Comparison of ENCODE assay signal across 8 cellular contexts in the genomic region with DNA sequence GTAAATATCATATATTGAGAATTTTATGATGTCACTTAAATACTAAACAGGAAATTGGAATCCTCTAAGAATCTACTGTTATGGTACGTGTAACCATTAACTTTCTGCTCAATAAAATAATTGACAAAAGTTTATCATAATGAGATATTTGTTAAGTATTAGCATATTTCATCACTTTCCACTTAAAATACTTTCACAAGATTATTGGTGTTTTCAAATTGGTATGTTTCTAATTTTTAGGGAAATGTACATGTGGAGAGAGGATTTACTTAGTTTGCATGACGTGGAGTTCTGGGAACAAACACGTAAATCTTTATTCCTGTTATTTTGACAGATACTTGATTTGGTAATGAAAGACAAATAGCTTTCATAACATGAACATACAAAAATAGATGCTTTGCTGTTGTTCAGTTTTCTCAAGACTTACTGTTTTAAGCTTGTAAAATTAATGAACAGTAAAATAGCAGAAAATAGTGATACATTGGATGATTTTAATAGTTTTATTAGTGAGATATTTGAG. TPM values are rescaled to one million over a fixed set of nuclear protein-coding genes. Genes with fewer than 3 reads are reported as not detected.
DNase-seq lines count a peak whose midpoint lies in the region; TF ChIP-seq lines count a peak whose summit lies in the region.

No MANE protein-coding gene starts in this region.

- no peaks in the 10 kb centered on the region for H3K9me3 ChIP-seq in adipocyte (ENCODE audit: control insufficient read depth, low read length)

- H3K9ac ChIP-seq in adipocyte (ENCODE audit: low read length) = peak overlapping the region; percentile 95

- H3K4me3 ChIP-seq in adipocyte (ENCODE audit: low read length) (peak overlapping the region; percentile 88), kidney epithelial cell (ENCODE audit: low read depth, low read length) (peak overlapping the region; percentile 96)

- no peak for DNase-seq in activated naive CD4-positive, alpha-beta T cell treated with anti-CD3 and anti-CD28 coated beads, Interleukin-2, amount 10 ng/mL, durations not matched to agents 7 days and 5 days
- no peak for DNase-seq in activated naive CD4-positive, alpha-beta T cell (lab: John Stamatoyannopoulos, UW)
- peak; percentile 19 for DNase-seq in adipocyte (ENCODE audit: low read depth)
- DNase-seq in kidney epithelial cell (ENCODE audit: low read depth) = no peak
- DNase-seq in type B pancreatic cell (ENCODE audit: extremely low spot score, unreplicated experiment) = no peak
- DNase-seq in nucleus accumbens (lab: John Stamatoyannopoulos, UW) = no peak
- DNase-seq in NCI-H226 = no peak
- no peak for DNase-seq in SK-N-DZ (ENCODE audit: low spot score)

- H3K27ac Mint-ChIP-seq in activated naive CD4-positive, alpha-beta T cell treated with anti-CD3 and anti-CD28 coated beads, Interleukin-2, amount 10 ng/mL, durations not matched to agents 7 days and 5 days = peak overlapping the region; percentile 98
- peak overlapping the region; percentile 93 for H3K27ac Mint-ChIP-seq in type B pancreatic cell

- H3K27me3 ChIP-seq in adipocyte (replicated peaks; ENCODE audit: control insufficient read depth, insufficient read depth, low read length) (no peaks in the 10 kb centered on the region), kidney epithelial cell (ENCODE audit: control insufficient read depth, insufficient read depth, low read length) (no peaks in the 10 kb centered on the region)

- CTCF ChIA-PET in activated naive CD4-positive, alpha-beta T cell treated with anti-CD3 and anti-CD28 coated beads, Interleukin-2, amount 10 ng/mL, durations not matched to agents 7 days and 5 days (lab: Charles Lee) = no interaction called here

- H3K4me1 Mint-ChIP-seq in activated naive CD4-positive, alpha-beta T cell treated with anti-CD3 and anti-CD28 coated beads, Interleukin-2, amount 10 ng/mL, durations not matched to agents 7 days and 5 days = peaks cover 59% of the 10 kb centered on the region
- H3K4me1 Mint-ChIP-seq in type B pancreatic cell (ENCODE audit: unreplicated experiment) = peaks cover 30% of the 10 kb centered on the region

- H3K27me3 Mint-ChIP-seq in activated naive CD4-positive, alpha-beta T cell treated with anti-CD3 and anti-CD28 coated beads, Interleukin-2, amount 10 ng/mL, durations not matched to agents 7 days and 5 days = no peaks in the 10 kb centered on the region
- H3K27me3 Mint-ChIP-seq in type B pancreatic cell = no peaks in the 10 kb centered on the region

- H3K36me3 Mint-ChIP-seq in activated naive CD4-positive, alpha-beta T cell treated with anti-CD3 and anti-CD28 coated beads, Interleukin-2, amount 10 ng/mL, durations not matched to agents 7 days and 5 days = peaks cover 37% of the 10 kb centered on the region
- peaks cover 13% of the 10 kb centered on the region for H3K36me3 Mint-ChIP-seq in type B pancreatic cell

- peak overlapping the region; percentile 91 for H3K4me3 Mint-ChIP-seq in activated naive CD4-positive, alpha-beta T cell treated with anti-CD3 and anti-CD28 coated beads, Interleukin-2, amount 10 ng/mL, durations not matched to agents 7 days and 5 days
- peak overlapping the region; percentile 87 for H3K4me3 Mint-ChIP-seq in type B pancreatic cell

- peaks cover 40% of the 10 kb centered on the region for H3K4me1 ChIP-seq in adipocyte (ENCODE audit: control insufficient read depth, insufficient read depth, low read length)

- H3K36me3 ChIP-seq in adipocyte (ENCODE audit: control insufficient read depth, insufficient read depth, low read length, severe bottlenecking) (peaks cover 28% of the 10 kb centered on the region), kidney epithelial cell (ENCODE audit: control insufficient read depth, insufficient read depth, low read length) (no peaks in the 10 kb centered on the region)

- no peaks in the 10 kb centered on the region for H3K9me3 Mint-ChIP-seq in activated naive CD4-positive, alpha-beta T cell treated with anti-CD3 and anti-CD28 coated beads, Interleukin-2, amount 10 ng/mL, durations not matched to agents 7 days and 5 days
- no peaks in the 10 kb centered on the region for H3K9me3 Mint-ChIP-seq in type B pancreatic cell

- TF ChIP-seq CTCF in kidney epithelial cell (IDR thresholded peaks at IDR 0.05; ENCODE audit: insufficient read depth, low read length, poor library complexity, severe bottlenecking) = no peak
- no peak for TF ChIP-seq CTCF in type B pancreatic cell (conservative IDR thresholded peaks at IDR 0.05)

RNA-seq across cellular contexts. Expression of gene SRSF11, which starts 1.6 kb away (rescaled TPM):
- 78.8 and 81.9 TPM in 2 replicates for total RNA-seq in kidney epithelial cell
- 158 and 217 TPM in 2 replicates for total RNA-seq in type B pancreatic cell (ENCODE audit: low replicate concordance)
- 112 and 125 TPM in 2 replicates for polyA plus RNA-seq in SK-N-DZ (2014; cell fraction: cytosol; rRNA removed)
- polyA plus RNA-seq in SK-N-DZ (2014; cell fraction: nucleus; rRNA removed) = 663 and 897 TPM in 2 replicates

RNA-seq across cellular contexts. Expression of gene LRRC40, which starts 17.4 kb away (rescaled TPM):
- 24.6 and 26.5 TPM in 2 replicates for total RNA-seq in kidney epithelial cell
- 12.3 and 18.9 TPM in 2 replicates for total RNA-seq in type B pancreatic cell (ENCODE audit: low replicate concordance)
- 51.7 and 53.3 TPM in 2 replicates for polyA plus RNA-seq in SK-N-DZ (2014; cell fraction: cytosol; rRNA removed)
- 32.6 and 40.0 TPM in 2 replicates for polyA plus RNA-seq in SK-N-DZ (2014; cell fraction: nucleus; rRNA removed)
